In genomic region chr11:134700101-134700640, GRCh38 we compare ENCODE assay signal across 18 cellular contexts.
A peak's percentile ranks its signal among the peaks of the same experiment; 100 is the strongest.
DNase-seq lines count a peak whose midpoint lies in the region; ATAC-seq and TF ChIP-seq lines count a peak whose summit lies in the region.
"Had no signal": no experiment of that assay in that cellular context is flagged by ENCODE, and none has a peak within 500 bp of the region (broad histone marks: within the 10 kb centered on the region; RNA-seq: fewer than 3 reads in every experiment).

No MANE protein-coding gene starts in this region.

- peaks cover 30% of the 10 kb centered on the region for H3K9me3 Mint-ChIP-seq in MCF 10A (ENCODE audit: unreplicated experiment)
- H3K9me3 Mint-ChIP-seq: CD4-positive, alpha-beta T cell; CD8-positive, alpha-beta T cell had no signal

- TF ChIP-seq POLR2A in breast epithelium (IDR thresholded peaks at IDR 0.05), result no peak
- no peak for TF ChIP-seq POLR2A in esophagus muscularis mucosa (IDR thresholded peaks at IDR 0.05; ENCODE audit: low read depth)

- no peak for TF ChIP-seq EP300 in esophagus muscularis mucosa (IDR thresholded peaks at IDR 0.05)

- no peaks in the 10 kb centered on the region for H3K27me3 Mint-ChIP-seq in MCF 10A (ENCODE audit: insufficient read depth, unreplicated experiment)
- H3K27me3 Mint-ChIP-seq: B cell had no signal

- no TSS peak for BruUV-seq in MCF 10A (replicated peaks; lab: Mats Ljungman, UMichigan)

- TF ChIP-seq CTCF in MCF 10A (IDR thresholded peaks at IDR 0.05; ENCODE audit: unreplicated experiment) (no peak), breast epithelium (IDR thresholded peaks at IDR 0.05) (no peak), esophagus muscularis mucosa (IDR thresholded peaks at IDR 0.05) (no peak)

- H3K36me3 ChIP-seq in breast epithelium (no peaks in the 10 kb centered on the region), esophagus muscularis mucosa (no peaks in the 10 kb centered on the region)
- H3K36me3 ChIP-seq: BLaER1 treated with 17β-estradiol and CSF1 and Interleukin-3, amounts not matched to agents 10 nM and 100 nM had no signal

- CTCF ChIA-PET in MCF 10A (lab: Yijun Ruan, JAX), result no interaction called here

- H3K4me1 Mint-ChIP-seq in MCF 10A (ENCODE audit: insufficient read depth, unreplicated experiment), result no peaks in the 10 kb centered on the region
- H3K4me1 Mint-ChIP-seq: B cell had no signal

- no peak overlapping the region for H3K4me3 Mint-ChIP-seq in MCF 10A (ENCODE audit: unreplicated experiment)
- H3K4me3 Mint-ChIP-seq: B cell; CD4-positive, alpha-beta T cell; CD8-positive, alpha-beta T cell had no signal

- WGBS in esophagus muscularis mucosa, result 85% methylated on average over 7 of the region's 7 CpGs

- ATAC-seq in HG02938 (IDR thresholded peaks at IDR 0.05; ENCODE audit: unreplicated experiment), result no peak
- ATAC-seq: A549; CD8-positive, alpha-beta T cell had no signal

- intact Hi-C loops in MCF 10A (cut with micrococcal nuclease), result no loop called here
- intact Hi-C loops in breast epithelium (cut with DNase I; ENCODE audit: low total_unique reads), result no loop called here
- intact Hi-C loops in esophagus muscularis mucosa (cut with DNase I), result no loop called here

- H3K4me3 ChIP-seq in breast epithelium, result no peak overlapping the region
- H3K4me3 ChIP-seq in esophagus muscularis mucosa, result no peak overlapping the region
- H3K4me3 ChIP-seq: A549; BLaER1 treated with 17β-estradiol and CSF1 and Interleukin-3, amounts not matched to agents 10 nM and 100 nM had no signal

- POLR2A ChIA-PET in MCF 10A (lab: Yijun Ruan, JAX), result no interaction called here

- H3K4me1 ChIP-seq in breast epithelium (no peaks in the 10 kb centered on the region), esophagus muscularis mucosa (no peaks in the 10 kb centered on the region)
- H3K4me1 ChIP-seq: A549; BLaER1 treated with 17β-estradiol and CSF1 and Interleukin-3, amounts not matched to agents 10 nM and 100 nM; Caco-2 had no signal

- no peak overlapping the region for H3K27ac ChIP-seq in breast epithelium
- H3K27ac ChIP-seq in esophagus muscularis mucosa (replicated peaks in 1 of 4), result no peak overlapping the region
- H3K27ac ChIP-seq: 22Rv1; A549; BLaER1 treated with 17β-estradiol and CSF1 and Interleukin-3, amounts not matched to agents 10 nM and 100 nM; C4-2B had no signal

- DNase-seq in MCF 10A (ENCODE audit: unreplicated experiment), result peak; percentile 1
- no peak for DNase-seq in breast epithelium (ENCODE audit: low spot score in 2 of 2)
- peak; percentile 6 for DNase-seq in NCI-H69 (lab: John Stamatoyannopoulos, UW)
- DNase-seq in esophagus muscularis mucosa (ENCODE audit: extremely low spot score), result peak; percentile 91
- DNase-seq in NCI-H446 treated with DMSO at 0.1 percent for 48 hours (lab: John Stamatoyannopoulos, UW), result no peak
- DNase-seq: AML-193; Caco-2; Calu3; CD4-positive, alpha-beta T cell; CD8-positive, alpha-beta T cell; DMS79 treated with DMSO at 0.1 percent for 48 hours; GF-D8 had no signal

- H3K36me3 Mint-ChIP-seq in MCF 10A (ENCODE audit: insufficient read depth, unreplicated experiment), result peaks cover 6% of the 10 kb centered on the region
- H3K36me3 Mint-ChIP-seq: CD8-positive, alpha-beta T cell had no signal

- H3K9me3 ChIP-seq in breast epithelium (no peaks in the 10 kb centered on the region), esophagus muscularis mucosa (no peaks in the 10 kb centered on the region)
- H3K9me3 ChIP-seq: A549; BLaER1 treated with 17β-estradiol and CSF1 and Interleukin-3, amounts not matched to agents 10 nM and 100 nM; Caco-2 had no signal

- H3K27me3 ChIP-seq in breast epithelium, result peaks cover 0 to 9% of the 10 kb centered on the region in 2 donors
- peaks cover 0 to 5% (median 0%) of the 10 kb centered on the region in 4 donors for H3K27me3 ChIP-seq in esophagus muscularis mucosa
- H3K27me3 ChIP-seq: BLaER1 treated with 17β-estradiol and CSF1 and Interleukin-3, amounts not matched to agents 10 nM and 100 nM had no signal

- H3K27ac Mint-ChIP-seq in MCF 10A (ENCODE audit: low read depth, unreplicated experiment), result no peak overlapping the region
- H3K27ac Mint-ChIP-seq: B cell; CD4-positive, alpha-beta T cell; CD8-positive, alpha-beta T cell had no signal

Comparison
In these comparisons a context has a peak if more than half of its experiments do, and no peak if none do; other contexts are left out.
1. DNase-seq: peak in MCF 10A (single experiment), NCI-H69 (single experiment) and esophagus muscularis mucosa (single experiment); none in breast epithelium (0 of 2) and NCI-H446 treated with DMSO at 0.1 percent for 48 hours (single experiment).